In genomic region chr17:2174471-2175293, GRCh38 we compare ENCODE assay signal across 9 cellular contexts.
DNase-seq lines count a peak whose midpoint lies in the region; ATAC-seq and TF ChIP-seq lines count a peak whose summit lies in the region.
"Had no signal": no experiment of that assay in that cellular context is flagged by ENCODE, and none has a peak within 500 bp of the region (broad histone marks: within the 10 kb centered on the region; RNA-seq: fewer than 3 reads in every experiment).

No MANE protein-coding gene starts in this region.

- H3K4me2 ChIP-seq in GM23338: no peak overlapping the region

- no peaks in the 10 kb centered on the region for H4K20me1 ChIP-seq in GM23338 (replicated peaks; ENCODE audit: insufficient read depth)

- H3K4me3 ChIP-seq in GM23338: no peak overlapping the region
- H3K4me3 ChIP-seq in WI38 (ENCODE audit: low read depth, low read length): peak overlapping the region; percentile 34
- peak overlapping the region in 4 of 10 donors; percentile 10 to 14 (median 12) for H3K4me3 ChIP-seq in heart right ventricle
- H3K4me3 ChIP-seq in gastrocnemius medialis: no peak overlapping the region

- in situ Hi-C loops in gastrocnemius medialis (cut with MboI; ENCODE audit: low sequenced_read_pairs in 4 of 4): no loop called here

- no peaks in the 10 kb centered on the region for H3K79me2 ChIP-seq in GM23338 (replicated peaks; ENCODE audit: insufficient read depth)

- H2AFZ ChIP-seq in GM23338: no peak overlapping the region

- WGBS in heart right ventricle, 2 donors: 21 to 30% methylated on average over 24 of the region's 24 CpGs

- no peaks in the 10 kb centered on the region for H3K27me3 ChIP-seq in GM23338 (ENCODE audit: insufficient read depth)
- H3K27me3 ChIP-seq in heart right ventricle: no peaks in the 10 kb centered on the region
- H3K27me3 ChIP-seq in gastrocnemius medialis: no peaks in the 10 kb centered on the region

- peak; percentile 27 for DNase-seq in GM23338 (ENCODE audit: low spot score)
- DNase-seq in heart right ventricle: peak; percentile 79 to 81
- peak; percentile 5 to 29 for DNase-seq in gastrocnemius medialis
- no peak for DNase-seq in GOT3 (lab: John Stamatoyannopoulos, UW)
- no peak for DNase-seq in activated CD4-positive, CD25-positive, alpha-beta regulatory T cell treated with anti-CD3 and anti-CD28 coated beads, Interleukin-2, amount 50 U/mL, for 72 hours
- DNase-seq in putamen (ENCODE audit: low spot score): no peak
- DNase-seq: Kasumi-1 had no signal

- TF ChIP-seq POLR2A in gastrocnemius medialis (IDR thresholded peaks at IDR 0.05): no peak

- no peaks in the 10 kb centered on the region for H3K9me3 Mint-ChIP-seq in GM23338

- H3K27me3 Mint-ChIP-seq in GM23338 (ENCODE audit: insufficient read depth, low read depth, poor library complexity): peaks cover 5% of the 10 kb centered on the region

- H3K36me3 Mint-ChIP-seq in GM23338 (ENCODE audit: low read depth): peaks cover 5% of the 10 kb centered on the region

- intact Hi-C loops in heart right ventricle (cut with DNase I) (loop anchor here (2.0 to 10.0 kb wide), 17 partner anchors 33 to 220 kb away; partner anchors contain the start of gene HIC1 (in 4 of the 10)), gastrocnemius medialis (cut with DNase I; ENCODE audit: low total_unique reads) (loop anchor here (5.0 to 10.0 kb wide), 2 partner anchors 52 to 90 kb away; no protein-coding TSS in a partner anchor)

- H3K9me3 ChIP-seq in heart right ventricle: no peaks in the 10 kb centered on the region
- no peaks in the 10 kb centered on the region for H3K9me3 ChIP-seq in gastrocnemius medialis

- H3K4me3 Mint-ChIP-seq in GM23338: no peak overlapping the region

- ATAC-seq in GM23338 (peak; percentile 42), heart right ventricle (peak; percentile 27 to 66 (median 50)), gastrocnemius medialis (peak; percentile 10 to 20), HG02973 (IDR thresholded peaks at IDR 0.05; ENCODE audit: unreplicated experiment) (no peak)

- H3K27ac Mint-ChIP-seq in GM23338: peak overlapping the region; percentile 29; the same call in 1 of the 2 replicates

- no peaks in the 10 kb centered on the region for H3K4me1 ChIP-seq in GM23338 (ENCODE audit: insufficient read depth)
- peaks cover 59 to 100% (median 87%) of the 10 kb centered on the region in 9 donors for H3K4me1 ChIP-seq in heart right ventricle
- peaks cover 77 to 79% of the 10 kb centered on the region in 2 donors for H3K4me1 ChIP-seq in gastrocnemius medialis

- H3K27ac ChIP-seq in GM23338 (ENCODE audit: low read depth): no peak overlapping the region; the same call in 1 of the 2 replicates
- H3K27ac ChIP-seq in heart right ventricle: peak overlapping the region; percentile 65 to 96 (median 88)
- peak overlapping the region; percentile 59 to 81 (median 74) for H3K27ac ChIP-seq in gastrocnemius medialis

- TF ChIP-seq CTCF in GM23338 (conservative IDR thresholded peaks at IDR 0.05; ENCODE audit: low read depth in 2 of 2) (no peak), WI38 (IDR thresholded peaks at IDR 0.05; ENCODE audit: low read depth, low read length) (no peak), heart right ventricle (IDR thresholded peaks at IDR 0.05) (peak in 3 of 9 donors; percentile 14 to 15 (median 14)), gastrocnemius medialis (IDR thresholded peaks at IDR 0.05 in 4 of 5, conservative IDR thresholded peaks at IDR 0.05 in 1 of 5) (no peak)

- H3K36me3 ChIP-seq in GM23338 (ENCODE audit: insufficient read depth) (no peaks in the 10 kb centered on the region; the same call in 1 of the 2 replicates), heart right ventricle (peaks cover 0 to 31% (median 0%) of the 10 kb centered on the region in 9 donors), gastrocnemius medialis (no peaks in the 10 kb centered on the region)

- peaks cover 24% of the 10 kb centered on the region for H3K4me1 Mint-ChIP-seq in GM23338

- H3K9me2 ChIP-seq in GM23338 (ENCODE audit: insufficient read depth): no peaks in the 10 kb centered on the region

- H3F3A ChIP-seq in GM23338 (replicated peaks; ENCODE audit: low read depth): peaks cover 4% of the 10 kb centered on the region; the same call in 1 of the 2 replicates

TF ChIP-seq in GM23338, 12 proteins besides CTCF, POLR2A, EP300 and RAD21 (continues in another document):
- no peak for TF ChIP-seq EZH2phosphoT487 (IDR thresholded peaks at IDR 0.05; ENCODE audit: unreplicated experiment)
- TF ChIP-seq REST (IDR thresholded peaks at IDR 0.05; ENCODE audit: unreplicated experiment): no peak
- TF ChIP-seq, protein P1, sequence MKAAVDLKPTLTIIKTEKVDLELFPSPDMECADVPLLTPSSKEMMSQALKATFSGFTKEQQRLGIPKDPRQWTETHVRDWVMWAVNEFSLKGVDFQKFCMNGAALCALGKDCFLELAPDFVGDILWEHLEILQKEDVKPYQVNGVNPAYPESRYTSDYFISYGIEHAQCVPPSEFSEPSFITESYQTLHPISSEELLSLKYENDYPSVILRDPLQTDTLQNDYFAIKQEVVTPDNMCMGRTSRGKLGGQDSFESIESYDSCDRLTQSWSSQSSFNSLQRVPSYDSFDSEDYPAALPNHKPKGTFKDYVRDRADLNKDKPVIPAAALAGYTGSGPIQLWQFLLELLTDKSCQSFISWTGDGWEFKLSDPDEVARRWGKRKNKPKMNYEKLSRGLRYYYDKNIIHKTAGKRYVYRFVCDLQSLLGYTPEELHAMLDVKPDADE (IDR thresholded peaks at IDR 0.05): no peak
- TF ChIP-seq POLR2AphosphoS5 (IDR thresholded peaks at IDR 0.05; ENCODE audit: low read depth): no peak
- no peak for TF ChIP-seq EZH2 (IDR thresholded peaks at IDR 0.05; ENCODE audit: low read depth, unreplicated experiment)
- no peak for TF ChIP-seq ZNF331 (CRISPR knock-in tag; IDR thresholded peaks at IDR 0.05; ENCODE audit: low read depth)

Comparison
In these comparisons a context has a peak if more than half of its experiments do, and no peak if none do; other contexts are left out.
1. DNase-seq: peak in GM23338 (single experiment), heart right ventricle (2 of 2) and gastrocnemius medialis (2 of 2); none in GOT3 (single experiment), activated CD4-positive, CD25-positive, alpha-beta regulatory T cell treated with anti-CD3 and anti-CD28 coated beads, Interleukin-2, amount 50 U/mL, for 72 hours (single experiment) and putamen (single experiment).